In genomic region chr1:1157914-1158710, GRCh38 we compare ENCODE assay signal across 8 cellular contexts. TPM values are rescaled to one million over a fixed set of nuclear protein-coding genes. Genes with fewer than 3 reads are reported as not detected.
DNase-seq lines count a peak whose midpoint lies in the region; ATAC-seq and TF ChIP-seq lines count a peak whose summit lies in the region.

No MANE protein-coding gene starts in this region.

- H3K4me1 ChIP-seq in mesodermal cell (ENCODE audit: control insufficient read depth, insufficient read depth, low read length, poor library complexity, severe bottlenecking) (peaks cover 9% of the 10 kb centered on the region), transverse colon (peaks cover 9 to 44% (median 41%) of the 10 kb centered on the region in 4 donors)

- TF ChIP-seq CTCF in epithelial cell of esophagus (IDR thresholded peaks at IDR 0.05; ENCODE audit: insufficient read depth, low read depth, low read length, missing control alignments) = no peak
- TF ChIP-seq CTCF in transverse colon (IDR thresholded peaks at IDR 0.05) = no peak

- intact Hi-C loops in transverse colon (cut with DNase I; ENCODE audit: low total_unique reads) = loop anchor here (10.0 kb wide), 1 partner anchor 67 kb away; no protein-coding TSS in a partner anchor

- no peaks in the 10 kb centered on the region for H3K9me3 ChIP-seq in mesodermal cell (ENCODE audit: control insufficient read depth, low read length)
- H3K9me3 ChIP-seq in transverse colon = no peaks in the 10 kb centered on the region

- no peaks in the 10 kb centered on the region for H3K36me3 ChIP-seq in mesodermal cell (ENCODE audit: control insufficient read depth, insufficient read depth, low read length)
- H3K36me3 ChIP-seq in transverse colon = no peaks in the 10 kb centered on the region

- in situ Hi-C loops in transverse colon (cut with MboI; ENCODE audit: low pct_ligation_motif_present in 1 of 4, low pct_unique_long_range_greater_than_20kb in 1 of 4, low sequenced_read_pairs in 3 of 4) = no loop called here

- no peak for TF ChIP-seq EP300 in transverse colon (IDR thresholded peaks at IDR 0.05; ENCODE audit: low read depth)

- peak overlapping the region; percentile 46 for H3K4me3 ChIP-seq in epithelial cell of esophagus (ENCODE audit: low read length)
- peak overlapping the region; percentile 41 for H3K4me3 ChIP-seq in mesodermal cell (ENCODE audit: extremely low read depth, insufficient read depth, low read length, poor library complexity, severe bottlenecking)
- H3K4me3 ChIP-seq in transverse colon = peak overlapping the region; percentile 41 to 62 (median 60)

- peak; percentile 32 for DNase-seq in NCI-H2029 (lab: John Stamatoyannopoulos, UW)
- DNase-seq in NCI-H2029 treated with DMSO at 0.1 percent for 48 hours (lab: John Stamatoyannopoulos, UW) = no peak
- DNase-seq in activated CD4-positive, alpha-beta T cell treated with anti-CD3 and anti-CD28 coated beads, Interleukin-2, amount 50 U/mL, for 1 hour = peak; percentile 24
- DNase-seq in epithelial cell of esophagus (ENCODE audit: low read depth) = no peak
- peak; percentile 86 for DNase-seq in transverse colon
- no peak for DNase-seq in NCI-H2171 (lab: John Stamatoyannopoulos, UW)

- WGBS in mesodermal cell (ENCODE audit: insufficient coverage in 2 of 2), 2 experiments = 18 to 28% methylated on average over 34 to 40 of the region's 46 CpGs
- WGBS in transverse colon (ENCODE audit: low coverage in 1 of 2), 2 donors = 25% methylated on average over 26 of the region's 46 CpGs; no CpG with 5 or more reads in 1 of the 2 donors

- ATAC-seq in HG03432 (IDR thresholded peaks at IDR 0.05; ENCODE audit: unreplicated experiment) = peak; percentile 45

- TF ChIP-seq POLR2A in transverse colon (IDR thresholded peaks at IDR 0.05) = no peak

- H3K27ac ChIP-seq in mesodermal cell (ENCODE audit: low read depth, low read length, severe bottlenecking) = peak overlapping the region; percentile 96
- peak overlapping the region; percentile 96 to 98 (median 97) for H3K27ac ChIP-seq in transverse colon

- no peaks in the 10 kb centered on the region for H3K27me3 ChIP-seq in transverse colon

RNA-seq across cellular contexts. Expression of gene TTLL10, which starts 15.6 kb away (rescaled TPM):
- polyA plus RNA-seq in mesodermal cell (2013, experiment 1 of 2) = 0.63 TPM
- polyA plus RNA-seq in mesodermal cell (2013, experiment 2 of 2) = not detected
- under 1 TPM in 2 of 4 donors, not detected in 2; 0.40 to 0.48 TPM for total RNA-seq in transverse colon

RNA-seq across cellular contexts. Expression of gene C1orf159, which starts 42.2 kb away (rescaled TPM):
- polyA plus RNA-seq in mesodermal cell (2013, experiment 1 of 2) = 17.2 TPM
- polyA plus RNA-seq in mesodermal cell (2013, experiment 2 of 2) = 11.9 TPM
- 100 to 1,000 TPM in 1 of 4 donors, 10 to 100 TPM in 3; 23.6 to 108 (median 47.3) TPM for total RNA-seq in transverse colon

RNA-seq across cellular contexts. Expression of gene TNFRSF18, which starts 48.3 kb away (rescaled TPM):
- polyA plus RNA-seq in mesodermal cell (2013, experiment 1 of 2) = not detected
- polyA plus RNA-seq in mesodermal cell (2013, experiment 2 of 2) = not detected
- total RNA-seq in transverse colon = 1 to 10 TPM in 2 of 4 donors, not detected in 2; 3.3 to 7.9 TPM

RNA-seq across cellular contexts. Expression of gene TNFRSF4, which starts 55.8 kb away (rescaled TPM):
- polyA plus RNA-seq in mesodermal cell (2013, experiment 1 of 2) = not detected
- polyA plus RNA-seq in mesodermal cell (2013, experiment 2 of 2) = 0.30 TPM
- total RNA-seq in transverse colon = 1 to 10 TPM in 1 of 4 donors, under 1 TPM in 1, not detected in 2; 0.55 to 4.8 TPM

Comparison
In these comparisons a context has a peak if more than half of its experiments do, and no peak if none do; other contexts are left out.
1. DNase-seq: peak in NCI-H2029 (single experiment), activated CD4-positive, alpha-beta T cell treated with anti-CD3 and anti-CD28 coated beads, Interleukin-2, amount 50 U/mL, for 1 hour (single experiment) and transverse colon (single experiment); none in NCI-H2029 treated with DMSO at 0.1 percent for 48 hours (single experiment), epithelial cell of esophagus (single experiment) and NCI-H2171 (single experiment).
2. Peak in every context shown above with its lines, with median percentiles within 50 percentile points of each other: H3K4me3 ChIP-seq.